8 cellular contexts compared by ENCODE assay signal in genomic region chr2:86336350-86337234, GRCh38. TPM values are rescaled to one million over a fixed set of nuclear protein-coding genes. Genes with fewer than 3 reads are reported as not detected.
DNase-seq lines count a peak whose midpoint lies in the region; ATAC-seq, FAIRE-seq and TF ChIP-seq lines count a peak whose summit lies in the region.

No MANE protein-coding gene starts in this region.

- H3K4me1 ChIP-seq in adipocyte (ENCODE audit: control insufficient read depth, insufficient read depth, low read length), result no peaks in the 10 kb centered on the region
- peaks cover 13% of the 10 kb centered on the region for H3K4me1 ChIP-seq in HepG2 (ENCODE audit: insufficient read depth, low read length)

- no peak for TF ChIP-seq CTCF in HepG2 (CRISPR knock-in tag; IDR thresholded peaks at IDR 0.05)

- ATAC-seq in HepG2, result peak; percentile 28

- H3K9me3 ChIP-seq in adipocyte (ENCODE audit: control insufficient read depth, low read length) (peaks cover 14% of the 10 kb centered on the region), HepG2 (ENCODE audit: low read length) (no peaks in the 10 kb centered on the region)

- H3K4me3 ChIP-seq in adipocyte (ENCODE audit: low read length) (peak overlapping the region; percentile 47), HepG2 (replicated peaks in 1 of 3; ENCODE audit: insufficient read depth in 1 of 3, low read depth in 2 of 3, low read length in 3 of 3) (peak overlapping the region; percentile 33 to 61 (median 56); a peak in 5 of 6 replicates)

- no peak for FAIRE-seq in HepG2 (lab: Jason Lieb, UNC)

- 11% methylated on average over 46 of the region's 51 CpGs for WGBS in HepG2 (ENCODE audit: low lambda C conversion rate)

- POLR2A ChIA-PET in HepG2 (lab: Yijun Ruan, JAX), result no interaction called here

- no TSS peak for BruUV-seq in HepG2 (replicated peaks; lab: Mats Ljungman, UMichigan)

- peak overlapping the region; percentile 70 for H3K4me2 ChIP-seq in HepG2 (ENCODE audit: low read depth, low read length)

- TF ChIP-seq EP300 in HepG2 (IDR thresholded peaks at IDR 0.05; ENCODE audit: low read depth in 2 of 2, low read length in 2 of 2) (no peak), HepG2 (CRISPR knock-in tag; IDR thresholded peaks at IDR 0.05; ENCODE audit: borderline replicate concordance) (no peak)

- H3K36me3 ChIP-seq in adipocyte (ENCODE audit: control insufficient read depth, insufficient read depth, low read length, severe bottlenecking) (no peaks in the 10 kb centered on the region), HepG2 (replicated peaks in 1 of 2; ENCODE audit: control insufficient read depth in 1 of 2, insufficient read depth in 2 of 2, low read length in 2 of 2) (no peaks in the 10 kb centered on the region)

- peak; percentile 12 for DNase-seq in stimulated activated CD4-positive, alpha-beta T cell treated with anti-CD3 and anti-CD28 coated beads, Interleukin-4, amount 100 ng/mL, for 24 hours
- DNase-seq in stimulated activated CD4-positive, alpha-beta T cell treated with anti-CD3 and anti-CD28 coated beads, Interleukin-12 subunit alpha, Interleukin-12 subunit beta, amount 100 ng/mL, for 4 hours, result no peak
- no peak for DNase-seq in adipocyte (ENCODE audit: low read depth)
- no peak for DNase-seq in HepG2 (ENCODE audit: low spot score)
- peak; percentile 29 for DNase-seq in superior temporal gyrus (ENCODE audit: extremely low spot score)
- DNase-seq in T-helper 9 cell, result no peak
- no peak for DNase-seq in NOMO-1 treated with dmso at 0.1 percent for 144 hours (lab: John Stamatoyannopoulos, UW; ENCODE audit: unreplicated experiment)
- no peak for DNase-seq in SHP77 (lab: John Stamatoyannopoulos, UW)

- intact Hi-C loops in HepG2 (cut with micrococcal nuclease; ENCODE audit: unreplicated experiment), result no loop called here

- no peak for TF ChIP-seq RAD21 in HepG2 (CRISPR knock-in tag; IDR thresholded peaks at IDR 0.05)

- no peak overlapping the region for H2AFZ ChIP-seq in HepG2 (ENCODE audit: low read length)

- in situ Hi-C loops in HepG2 (cut with HindIII; ENCODE audit: extremely low pct_ligation_motif_present, low pct_unique_long_range_greater_than_20kb), result no loop called here

- CTCF ChIA-PET in HepG2 (lab: Yijun Ruan, JAX; ENCODE audit: low intra/inter-chr PET ratio, low total read pairs), result no interaction called here

- H4K20me1 ChIP-seq in HepG2 (ENCODE audit: insufficient read depth, low read length), result peaks cover 2% of the 10 kb centered on the region; the same call in 1 of the 2 replicates

- H3K79me2 ChIP-seq in HepG2 (ENCODE audit: insufficient read depth, low read length), result no peaks in the 10 kb centered on the region

- peaks cover 60% of the 10 kb centered on the region for H3K27me3 ChIP-seq in adipocyte (replicated peaks; ENCODE audit: control insufficient read depth, insufficient read depth, low read length)
- peaks cover 13 to 61% of the 10 kb centered on the region in 2 experiments for H3K27me3 ChIP-seq in HepG2 (ENCODE audit: control insufficient read depth in 1 of 2, insufficient read depth in 2 of 2, low read length in 2 of 2)

- no peak overlapping the region for H3K9ac ChIP-seq in adipocyte (ENCODE audit: low read length)
- H3K9ac ChIP-seq in HepG2 (ENCODE audit: insufficient read depth, low read depth, low read length), result no peak overlapping the region

- TF ChIP-seq POLR2A in HepG2 (IDR thresholded peaks at IDR 0.05; ENCODE audit: insufficient read depth in 1 of 2, low read depth in 2 of 2, low read length in 2 of 2), result no peak

- H3K27ac ChIP-seq in HepG2 (ENCODE audit: extremely low read length, insufficient read depth, low read length), result no peak overlapping the region

TF ChIP-seq in HepG2, 621 proteins besides CTCF, POLR2A, EP300 and RAD21:
- TF ChIP-seq MTF2 (CRISPR knock-in tag; IDR thresholded peaks at IDR 0.05; ENCODE audit: borderline replicate concordance) (peak; percentile 74; the same call in 1 of the 2 replicates), ZNF225 (CRISPR knock-in tag; IDR thresholded peaks at IDR 0.05) (no peak), KDM2A (CRISPR knock-in tag; IDR thresholded peaks at IDR 0.05; ENCODE audit: borderline replicate concordance, low read depth) (0 out of 2 replicates have a peak, but pooled peaks have one; percentile 6), KDM5A (IDR thresholded peaks at IDR 0.05; ENCODE audit: borderline replicate concordance, low read length) (no peak), ZFP91 (CRISPR knock-in tag; IDR thresholded peaks at IDR 0.05; ENCODE audit: borderline replicate concordance) (0 out of 2 replicates have a peak, but pooled peaks have one; percentile 17), KDM5B (CRISPR knock-in tag; IDR thresholded peaks at IDR 0.05; ENCODE audit: borderline replicate concordance) (peak; percentile 17; the same call in 1 of the 2 replicates), HMGXB4 (CRISPR knock-in tag; IDR thresholded peaks at IDR 0.05; ENCODE audit: borderline replicate concordance in 1 of 2, low read depth in 1 of 2) (no peak), EZH2 (conservative IDR thresholded peaks at IDR 0.05; ENCODE audit: low read depth, low read length) (peak; percentile 93), ZNF800 (CRISPR knock-in tag; IDR thresholded peaks at IDR 0.05) (peak; percentile 91)

RNA-seq across cellular contexts. Expression of gene REEP1, which starts 0.8 kb away (rescaled TPM):
- 0.14 and 0.27 TPM in 2 replicates for total RNA-seq in HepG2 (2016; rRNA removed; fragmentation: Illumina TruSeq; extraction: Trizol)
- not detected in 2 replicates for total RNA-seq in HepG2 (2016; cell fraction: cytosol; rRNA removed; fragmentation: Illumina TruSeq; extraction: Trizol; ENCODE audit: low read depth)
- total RNA-seq in HepG2 (2016; cell fraction: insoluble cytoplasmic fraction; rRNA removed; fragmentation: Illumina TruSeq; extraction: Trizol), result 0.17 and 0.25 TPM in 2 replicates
- 0.10 and 0.19 TPM in 2 replicates for total RNA-seq in HepG2 (2016; cell fraction: membrane; rRNA removed; fragmentation: Illumina TruSeq; extraction: Trizol)
- not detected in 2 replicates for total RNA-seq in HepG2 (2016; cell fraction: nucleus; rRNA removed; fragmentation: Illumina TruSeq; extraction: Trizol)
- 0.05 TPM in 1 of 2 replicates, not detected in the other for polyA plus RNA-seq in HepG2 (2011; rRNA removed)
- 0.03 and 0.04 TPM in 2 replicates for polyA plus RNA-seq in HepG2 (2011; cell fraction: cytosol; rRNA removed)
- polyA plus RNA-seq in HepG2 (2011; cell fraction: nucleus; rRNA removed), result not detected in 2 replicates
- polyA plus RNA-seq in HepG2 (2012), result not detected in 2 replicates
- 0.25 and 0.38 TPM in 2 replicates for polyA plus RNA-seq in HepG2 (2016; cell fraction: cytosol; fragmentation: Illumina TruSeq; extraction: Trizol; ENCODE audit: low read depth)
- 0.13 TPM in 1 of 2 replicates, not detected in the other for polyA plus RNA-seq in HepG2 (2016; cell fraction: insoluble cytoplasmic fraction; fragmentation: Illumina TruSeq; extraction: Trizol; ENCODE audit: low read depth)
- polyA plus RNA-seq in HepG2 (2016; cell fraction: membrane; fragmentation: Illumina TruSeq; extraction: Trizol; ENCODE audit: low read depth), result 0.21 and 0.26 TPM in 2 replicates
- polyA plus RNA-seq in HepG2 (2016; cell fraction: nucleus; fragmentation: Illumina TruSeq; extraction: Trizol; ENCODE audit: insufficient read depth, low read depth), result 0.72 TPM in 1 of 2 replicates, not detected in the other
- 0.06 and 8.1 TPM in 2 replicates for polyA minus RNA-seq in HepG2 (2011; rRNA and poly(A)+ RNA removed; ENCODE audit: low replicate concordance)
- polyA minus RNA-seq in HepG2 (2011; cell fraction: cytosol; rRNA and poly(A)+ RNA removed), result not detected in 2 replicates
- 0.87 TPM in 1 of 2 replicates, not detected in the other for polyA minus RNA-seq in HepG2 (2011; cell fraction: nucleus; rRNA and poly(A)+ RNA removed)

Comparison
In these comparisons a context has a peak if more than half of its experiments do, and no peak if none do; other contexts are left out.
1. DNase-seq: peak in stimulated activated CD4-positive, alpha-beta T cell treated with anti-CD3 and anti-CD28 coated beads, Interleukin-4, amount 100 ng/mL, for 24 hours (single experiment) and superior temporal gyrus (single experiment); none in stimulated activated CD4-positive, alpha-beta T cell treated with anti-CD3 and anti-CD28 coated beads, Interleukin-12 subunit alpha, Interleukin-12 subunit beta, amount 100 ng/mL, for 4 hours (single experiment), adipocyte (single experiment), HepG2 (single experiment), T-helper 9 cell (single experiment), NOMO-1 treated with dmso at 0.1 percent for 144 hours (single experiment) and SHP77 (0 of 2).